21 cellular contexts compared by ENCODE assay signal in genomic region chr20:20223981-20224380, GRCh38.
A peak's percentile ranks its signal among the peaks of the same experiment; 100 is the strongest.
DNase-seq lines count a peak whose midpoint lies in the region; ATAC-seq, FAIRE-seq and TF ChIP-seq lines count a peak whose summit lies in the region.
"Had no signal": no experiment of that assay in that cellular context is flagged by ENCODE, and none has a peak within 500 bp of the region (broad histone marks: within the 10 kb centered on the region; RNA-seq: fewer than 3 reads in every experiment).

No MANE protein-coding gene starts in this region.

- DNase-seq in A172 (ENCODE audit: low spot score): peak; percentile 33
- DNase-seq in HK-2 (ENCODE audit: unreplicated experiment): peak; percentile 33
- DNase-seq in astrocyte (ENCODE audit: low read depth): no peak
- no peak for DNase-seq in NCI-H774 (lab: John Stamatoyannopoulos, UW)
- no peak for DNase-seq in psoas muscle
- DNase-seq in CD4-positive, alpha-beta memory T cell: no peak
- DNase-seq: 8988T; CD8-positive, alpha-beta memory T cell; COR-L47; DMS 273 treated with DMSO at 0.1 percent for 48 hours; DND-41; EL; H9 had no signal

- H3K27me3 Mint-ChIP-seq in astrocyte (ENCODE audit: low read depth, unreplicated experiment): peaks cover 2% of the 10 kb centered on the region
- peaks cover 0 to 6% of the 10 kb centered on the region in 2 donors for H3K27me3 Mint-ChIP-seq in CD4-positive, alpha-beta memory T cell

- peaks cover 10% of the 10 kb centered on the region for H3K9me3 Mint-ChIP-seq in astrocyte (ENCODE audit: unreplicated experiment)
- peaks cover 0 to 17% (median 4%) of the 10 kb centered on the region in 8 donors for H3K9me3 Mint-ChIP-seq in CD4-positive, alpha-beta memory T cell

- H2AFZ ChIP-seq in OCI-LY3 (ENCODE audit: low read depth, low read length) (no peak overlapping the region), astrocyte (ENCODE audit: low read depth, low read length) (no peak overlapping the region)

- H3K4me3 Mint-ChIP-seq in astrocyte (ENCODE audit: unreplicated experiment): no peak overlapping the region
- no peak overlapping the region for H3K4me3 Mint-ChIP-seq in CD4-positive, alpha-beta memory T cell
- H3K4me3 Mint-ChIP-seq: B cell; CD8-positive, alpha-beta memory T cell; H9 had no signal

- H3K27ac Mint-ChIP-seq in astrocyte (ENCODE audit: unreplicated experiment): peak overlapping the region; percentile 34
- no peak overlapping the region for H3K27ac Mint-ChIP-seq in CD4-positive, alpha-beta memory T cell
- H3K27ac Mint-ChIP-seq: B cell; CD8-positive, alpha-beta memory T cell; H9 had no signal

- no peak for TF ChIP-seq CTCF in OCI-LY3 (IDR thresholded peaks at IDR 0.05; ENCODE audit: low read depth, low read length)
- no peak for TF ChIP-seq CTCF in astrocyte (IDR thresholded peaks at IDR 0.05; ENCODE audit: insufficient read depth, low read depth, low read length)
- TF ChIP-seq CTCF in psoas muscle (IDR thresholded peaks at IDR 0.05): no peak

- no peak overlapping the region for H3K27ac ChIP-seq in OCI-LY3 (ENCODE audit: low read length)
- no peak overlapping the region for H3K27ac ChIP-seq in astrocyte (ENCODE audit: low read depth, low read length)
- H3K27ac ChIP-seq in psoas muscle: no peak overlapping the region
- H3K27ac ChIP-seq in CD4-positive, alpha-beta memory T cell (ENCODE audit: low read depth, low read length): no peak overlapping the region
- H3K27ac ChIP-seq: BLaER1 treated with 17β-estradiol and CSF1 and Interleukin-3, amounts not matched to agents 10 nM and 100 nM; HL-60 had no signal

- FAIRE-seq in astrocyte (lab: Jason Lieb, UNC): no peak
- FAIRE-seq: GM12878, GM19239, H1 had no signal

- intact Hi-C loops in psoas muscle (cut with DNase I): no loop called here
- intact Hi-C loops in CD4-positive, alpha-beta memory T cell (cut with micrococcal nuclease): no loop called here

- no peaks in the 10 kb centered on the region for H3K36me3 Mint-ChIP-seq in astrocyte (ENCODE audit: low read depth, unreplicated experiment)
- H3K36me3 Mint-ChIP-seq in CD4-positive, alpha-beta memory T cell: no peaks in the 10 kb centered on the region

- ATAC-seq in psoas muscle (no peak), GM19467 (IDR thresholded peaks at IDR 0.05; ENCODE audit: unreplicated experiment) (no peak)
- ATAC-seq: GM12878 had no signal

- H3K4me1 ChIP-seq in OCI-LY3 (ENCODE audit: low read length) (peaks cover 16% of the 10 kb centered on the region), astrocyte (ENCODE audit: insufficient read depth, low read length) (no peaks in the 10 kb centered on the region), psoas muscle (peaks cover 14% of the 10 kb centered on the region)
- H3K4me1 ChIP-seq in CD4-positive, alpha-beta memory T cell (ENCODE audit: insufficient read depth, low read length): no peaks in the 10 kb centered on the region
- H3K4me1 ChIP-seq: BLaER1 treated with 17β-estradiol and CSF1 and Interleukin-3, amounts not matched to agents 10 nM and 100 nM had no signal

- POLR2A ChIA-PET in CD4-positive, alpha-beta memory T cell (lab: Charles Lee; ENCODE audit: partially characterized antibody): no interaction called here

- H4K20me1 ChIP-seq in OCI-LY3 (ENCODE audit: insufficient read depth, low read length) (no peaks in the 10 kb centered on the region), astrocyte (ENCODE audit: insufficient read depth, low read length) (no peaks in the 10 kb centered on the region)
- H4K20me1 ChIP-seq: BLaER1 treated with 17β-estradiol and CSF1 and Interleukin-3, amounts not matched to agents 10 nM and 100 nM had no signal

- H3K36me3 ChIP-seq in OCI-LY3 (replicated peaks; ENCODE audit: low read depth, low read length) (no peaks in the 10 kb centered on the region), astrocyte (ENCODE audit: insufficient read depth, low read length) (no peaks in the 10 kb centered on the region), psoas muscle (ENCODE audit: insufficient read depth in 1 of 2, low read depth in 1 of 2) (no peaks in the 10 kb centered on the region)
- no peaks in the 10 kb centered on the region for H3K36me3 ChIP-seq in CD4-positive, alpha-beta memory T cell (ENCODE audit: insufficient read depth, low read length)
- H3K36me3 ChIP-seq: BLaER1 treated with 17β-estradiol and CSF1 and Interleukin-3, amounts not matched to agents 10 nM and 100 nM had no signal

- H3K4me3 ChIP-seq in OCI-LY3 (ENCODE audit: low read length) (no peak overlapping the region), astrocyte (ENCODE audit: insufficient read depth, low read depth, low read length) (no peak overlapping the region), psoas muscle (no peak overlapping the region)
- H3K4me3 ChIP-seq in CD4-positive, alpha-beta memory T cell (ENCODE audit: low read length in 2 of 2): no peak overlapping the region
- H3K4me3 ChIP-seq: BLaER1 treated with 17β-estradiol and CSF1 and Interleukin-3, amounts not matched to agents 10 nM and 100 nM; GM12878 had no signal

- WGBS in psoas muscle, 3 donors: 85 to 88% (median 87%) methylated on average over 5 of the region's 5 CpGs

- H3K9me3 ChIP-seq in OCI-LY3 (ENCODE audit: insufficient read depth, low read length) (0 out of 2 replicates have a peak, but pooled peaks cover 3% of the 10 kb centered on the region), astrocyte (ENCODE audit: insufficient read depth, low read depth, low read length) (peaks cover 5% of the 10 kb centered on the region), psoas muscle (peaks cover 8% of the 10 kb centered on the region)
- no peaks in the 10 kb centered on the region for H3K9me3 ChIP-seq in CD4-positive, alpha-beta memory T cell (ENCODE audit: control insufficient read depth in 1 of 2, low read length in 2 of 2)

- H3K9ac ChIP-seq in OCI-LY3 (ENCODE audit: low read length): no peak overlapping the region
- no peak overlapping the region for H3K9ac ChIP-seq in astrocyte (ENCODE audit: low read length)
- H3K9ac ChIP-seq: BLaER1 treated with 17β-estradiol and CSF1 and Interleukin-3, amounts not matched to agents 10 nM and 100 nM had no signal

- peaks cover 44% of the 10 kb centered on the region for H3K27me3 ChIP-seq in OCI-LY3 (ENCODE audit: low read depth, low read length)
- no peaks in the 10 kb centered on the region for H3K27me3 ChIP-seq in astrocyte (ENCODE audit: insufficient read depth, low read length)
- no peaks in the 10 kb centered on the region for H3K27me3 ChIP-seq in psoas muscle (ENCODE audit: insufficient read depth in 3 of 3, low read length in 2 of 3)
- H3K27me3 ChIP-seq in CD4-positive, alpha-beta memory T cell (ENCODE audit: insufficient read depth, low read length): no peaks in the 10 kb centered on the region
- H3K27me3 ChIP-seq: BLaER1 treated with 17β-estradiol and CSF1 and Interleukin-3, amounts not matched to agents 10 nM and 100 nM had no signal

- H3K79me2 ChIP-seq in OCI-LY3 (ENCODE audit: low read length) (no peaks in the 10 kb centered on the region), astrocyte (ENCODE audit: insufficient read depth, low read length) (no peaks in the 10 kb centered on the region)

- peaks cover 13% of the 10 kb centered on the region for H3K4me1 Mint-ChIP-seq in astrocyte (ENCODE audit: low read depth, unreplicated experiment)
- no peaks in the 10 kb centered on the region for H3K4me1 Mint-ChIP-seq in CD4-positive, alpha-beta memory T cell
- H3K4me1 Mint-ChIP-seq: B cell had no signal

- H3K4me2 ChIP-seq in OCI-LY3 (ENCODE audit: low read length) (peak overlapping the region; percentile 25), astrocyte (ENCODE audit: low read length) (no peak overlapping the region)
- H3K4me2 ChIP-seq: BLaER1 treated with 17β-estradiol and CSF1 and Interleukin-3, amounts not matched to agents 10 nM and 100 nM had no signal

- CTCF ChIA-PET in CD4-positive, alpha-beta memory T cell (lab: Charles Lee; ENCODE audit: partially characterized antibody): no interaction called here

Comparison
In these comparisons a context has a peak if more than half of its experiments do, and no peak if none do; other contexts are left out.
1. DNase-seq: peak in A172 (single experiment) and HK-2 (single experiment); none in astrocyte (single experiment), NCI-H774 (single experiment), psoas muscle (0 of 2) and CD4-positive, alpha-beta memory T cell (0 of 5).